Comparison of ENCODE assay signal across 28 cellular contexts in genomic region chr3:151393146-151393831, GRCh38. TPM values are rescaled to one million over a fixed set of nuclear protein-coding genes. Genes with fewer than 3 reads are reported as not detected.
DNase-seq lines count a peak whose midpoint lies in the region; ATAC-seq and TF ChIP-seq lines count a peak whose summit lies in the region.
"Had no signal": no experiment of that assay in that cellular context is flagged by ENCODE, and none has a peak within 500 bp of the region (broad histone marks: within the 10 kb centered on the region; RNA-seq: fewer than 3 reads in every experiment).

No MANE protein-coding gene starts in this region.

- POLR2A ChIA-PET in activated B cell treated with CpG ODN at 0.5 μM for 24 hours (lab: Charles Lee), result interaction anchor here (0.6 to 0.7 kb wide), 2 partner anchors 631 to 803 kb away, joined by 3 to 7 read pairs; no protein-coding TSS in a partner anchor

- no CpG with 5 or more reads among the region's 3 CpGs for WGBS in mesendoderm (ENCODE audit: extremely low coverage, insufficient coverage, low lambda C conversion rate)

- H3K4ac ChIP-seq in mesendoderm (ENCODE audit: low read depth, low read length), result no peak overlapping the region

- H3K18ac ChIP-seq in mesendoderm (ENCODE audit: low read length), result peak overlapping the region; percentile 80

- peaks cover 6% of the 10 kb centered on the region for H3K36me3 Mint-ChIP-seq in IgD-negative memory B cell
- peaks cover 2% of the 10 kb centered on the region for H3K36me3 Mint-ChIP-seq in activated B cell treated with CpG ODN at 0.5 μM for 24 hours (ENCODE audit: low read depth)
- H3K36me3 Mint-ChIP-seq: activated naive CD8-positive, alpha-beta T cell treated with anti-CD3 and anti-CD28 coated beads, Interleukin-2, amount 10 ng/mL, durations not matched to agents 7 days and 5 days had no signal

- H3K79me2 ChIP-seq in mesendoderm (ENCODE audit: control insufficient read depth, insufficient read depth, low read length), result no peaks in the 10 kb centered on the region

- H3K36me3 ChIP-seq in mesendoderm (ENCODE audit: control insufficient read depth, insufficient read depth, low read length) (no peaks in the 10 kb centered on the region), right atrium auricular region (no peaks in the 10 kb centered on the region)
- H3K36me3 ChIP-seq: heart left ventricle, lower lobe of right lung, neutrophil, transverse colon had no signal

- no peaks in the 10 kb centered on the region for H3K27me3 Mint-ChIP-seq in IgD-negative memory B cell
- H3K27me3 Mint-ChIP-seq in activated B cell treated with CpG ODN at 0.5 μM for 24 hours, result no peaks in the 10 kb centered on the region

- no peak overlapping the region for H3K56ac ChIP-seq in mesendoderm (ENCODE audit: low read length)

- no peaks in the 10 kb centered on the region for H3K9me3 ChIP-seq in right atrium auricular region
- H3K9me3 ChIP-seq: Caco-2, heart left ventricle, lower lobe of right lung, neutrophil, psoas muscle, transverse colon had no signal

- peak overlapping the region in 3 of 4 donors; percentile 51 to 79 (median 71) for H3K4me3 Mint-ChIP-seq in IgD-negative memory B cell
- H3K4me3 Mint-ChIP-seq in activated B cell treated with CpG ODN at 0.5 μM for 24 hours, result peak overlapping the region; percentile 0
- H3K4me3 Mint-ChIP-seq: activated naive CD8-positive, alpha-beta T cell treated with anti-CD3 and anti-CD28 coated beads, Interleukin-2, amount 10 ng/mL, durations not matched to agents 7 days and 5 days; activated T-helper 17 cell treated with anti-CD3 and anti-CD28 coated beads, Interleukin-2, amount 50 U/mL, for 72 hours; stimulated activated naive CD8-positive, alpha-beta T cell treated with anti-CD3 and anti-CD28 coated beads, Interleukin-15, amount 100 ng/mL, for 72 hours had no signal

- H3K4me2 ChIP-seq in mesendoderm (ENCODE audit: low read length), result no peak overlapping the region

- H3K27ac ChIP-seq in mesendoderm (ENCODE audit: low read depth, low read length) (no peak overlapping the region), right atrium auricular region (no peak overlapping the region)
- H3K27ac ChIP-seq: heart left ventricle, lower lobe of right lung, neutrophil, psoas muscle, transverse colon had no signal

- intact Hi-C loops in activated B cell treated with CpG ODN at 0.5 μM for 24 hours (cut with micrococcal nuclease), result no loop called here

- TF ChIP-seq CTCF in activated B cell treated with CpG ODN at 0.5 μM for 24 hours (IDR thresholded peaks at IDR 0.05) (no peak), right atrium auricular region (IDR thresholded peaks at IDR 0.05) (no peak)

- H2AK5ac ChIP-seq in mesendoderm (ENCODE audit: low read length), result no peak overlapping the region

- H3K23ac ChIP-seq in mesendoderm (ENCODE audit: low read length), result no peak overlapping the region

- H4K5ac ChIP-seq in mesendoderm (ENCODE audit: low read length), result no peak overlapping the region

- no peaks in the 10 kb centered on the region for H3K27me3 ChIP-seq in mesendoderm (ENCODE audit: insufficient read depth, low read length, poor library complexity)
- no peaks in the 10 kb centered on the region for H3K27me3 ChIP-seq in right atrium auricular region
- H3K27me3 ChIP-seq: heart left ventricle, neutrophil, transverse colon had no signal

- H2BK120ac ChIP-seq in mesendoderm (ENCODE audit: low read depth, low read length), result no peak overlapping the region

- H2BK5ac ChIP-seq in mesendoderm (ENCODE audit: low read length), result no peak overlapping the region

- H3K79me1 ChIP-seq in mesendoderm (ENCODE audit: low read length), result no peaks in the 10 kb centered on the region

- no peaks in the 10 kb centered on the region for H3K9me3 Mint-ChIP-seq in IgD-negative memory B cell
- no peaks in the 10 kb centered on the region for H3K9me3 Mint-ChIP-seq in activated B cell treated with CpG ODN at 0.5 μM for 24 hours
- H3K9me3 Mint-ChIP-seq: activated naive CD8-positive, alpha-beta T cell treated with anti-CD3 and anti-CD28 coated beads, Interleukin-2, amount 10 ng/mL, durations not matched to agents 7 days and 5 days; activated T-helper 17 cell treated with anti-CD3 and anti-CD28 coated beads, Interleukin-2, amount 50 U/mL, for 72 hours; stimulated activated naive CD8-positive, alpha-beta T cell treated with anti-CD3 and anti-CD28 coated beads, Interleukin-15, amount 100 ng/mL, for 72 hours had no signal

- CTCF ChIA-PET in activated B cell treated with CpG ODN at 0.5 μM for 24 hours (lab: Charles Lee), result interaction anchor here (1.0 kb wide), 1 partner anchor 66 kb away, joined by 3 read pairs; no protein-coding TSS in a partner anchor

- peak overlapping the region in 1 of 3 donors; percentile 81 for H3K27ac Mint-ChIP-seq in IgD-negative memory B cell
- peak overlapping the region; percentile 33 for H3K27ac Mint-ChIP-seq in activated B cell treated with CpG ODN at 0.5 μM for 24 hours
- H3K27ac Mint-ChIP-seq: activated naive CD8-positive, alpha-beta T cell treated with anti-CD3 and anti-CD28 coated beads, Interleukin-2, amount 10 ng/mL, durations not matched to agents 7 days and 5 days; activated T-helper 17 cell treated with anti-CD3 and anti-CD28 coated beads, Interleukin-2, amount 50 U/mL, for 72 hours; stimulated activated naive CD8-positive, alpha-beta T cell treated with anti-CD3 and anti-CD28 coated beads, Interleukin-15, amount 100 ng/mL, for 72 hours had no signal

- no peak for ATAC-seq in activated B cell treated with CpG ODN at 0.5 μM for 24 hours (ENCODE audit: low read depth)
- ATAC-seq: activated T-helper 17 cell treated with anti-CD3 and anti-CD28 coated beads, Interleukin-2, amount 50 U/mL, for 72 hours; heart left ventricle; lower lobe of right lung; Panc1; psoas muscle; stimulated activated naive CD8-positive, alpha-beta T cell treated with anti-CD3 and anti-CD28 coated beads, Interleukin-15, amount 100 ng/mL, for 72 hours had no signal

- no peak overlapping the region for H3K9ac ChIP-seq in mesendoderm (ENCODE audit: low read length)

- H3K4me1 Mint-ChIP-seq in IgD-negative memory B cell, result peaks cover 39 to 58% (median 47%) of the 10 kb centered on the region in 3 donors
- peaks cover 63% of the 10 kb centered on the region for H3K4me1 Mint-ChIP-seq in activated B cell treated with CpG ODN at 0.5 μM for 24 hours
- H3K4me1 Mint-ChIP-seq: activated naive CD8-positive, alpha-beta T cell treated with anti-CD3 and anti-CD28 coated beads, Interleukin-2, amount 10 ng/mL, durations not matched to agents 7 days and 5 days; activated T-helper 17 cell treated with anti-CD3 and anti-CD28 coated beads, Interleukin-2, amount 50 U/mL, for 72 hours; stimulated activated naive CD8-positive, alpha-beta T cell treated with anti-CD3 and anti-CD28 coated beads, Interleukin-15, amount 100 ng/mL, for 72 hours had no signal

- no peak overlapping the region for H2BK15ac ChIP-seq in mesendoderm (replicated peaks; ENCODE audit: low read depth)

- H3K4me1 ChIP-seq in mesendoderm (ENCODE audit: control insufficient read depth, low read depth, low read length), result no peaks in the 10 kb centered on the region
- no peaks in the 10 kb centered on the region for H3K4me1 ChIP-seq in right atrium auricular region
- H3K4me1 ChIP-seq: Caco-2, lower lobe of right lung, psoas muscle, transverse colon had no signal

- no peak overlapping the region for H3K4me3 ChIP-seq in mesendoderm (ENCODE audit: low read length)
- H3K4me3 ChIP-seq in right atrium auricular region, result no peak overlapping the region
- H3K4me3 ChIP-seq: heart left ventricle, lower lobe of right lung, psoas muscle, skin epidermis, transverse colon had no signal

- peak; percentile 26 for DNase-seq in EH (ENCODE audit: low read depth)
- DNase-seq in activated B cell treated with CpG ODN at 0.5 μM for 24 hours, result no peak
- peak; percentile 79 for DNase-seq in mesendoderm
- DNase-seq in right atrium auricular region (ENCODE audit: low spot score), result no peak
- no peak for DNase-seq in retina
- DNase-seq in AG20443 (ENCODE audit: low spot score), result no peak
- DNase-seq: activated CD4-positive, alpha-beta T cell treated with anti-CD3 and anti-CD28 coated beads for 1 hour; activated naive CD8-positive, alpha-beta T cell treated with anti-CD3 and anti-CD28 coated beads, Interleukin-2, amount 10 ng/mL, durations not matched to agents 7 days and 5 days; AML-193; Caco-2; DND-41; HCEC 1CT; heart left ventricle; lower lobe of right lung; MM.1S; NCI-H187 treated with DMSO at 0.1 percent for 48 hours; NCI-H226; NCI-H82; psoas muscle; stimulated activated CD4-positive, alpha-beta T cell treated with anti-CD3 and anti-CD28 coated beads, Interleukin-2, amount 100 ng/mL, for 48 hours; stimulated activated naive CD8-positive, alpha-beta T cell treated with anti-CD3 and anti-CD28 coated beads, Interleukin-15, amount 100 ng/mL, for 72 hours; transverse colon had no signal

- H4K8ac ChIP-seq in mesendoderm (ENCODE audit: low read depth, low read length), result no peak overlapping the region

RNA-seq across cellular contexts. Expression of gene P2RY12, which starts 8.7 kb away (rescaled TPM):
- 1.7 TPM for polyA plus RNA-seq in IgD-negative memory B cell
- total RNA-seq in activated B cell treated with CpG ODN at 0.5 μM for 24 hours (0.58 and 0.64 TPM in 2 replicates), right atrium auricular region (1 to 10 TPM; 1.4 to 1.5 TPM)
- not detected for polyA plus RNA-seq in mesendoderm (2013, experiment 1 of 2)
- polyA plus RNA-seq in mesendoderm (2013, experiment 2 of 2), result not detected
- total RNA-seq: activated naive CD8-positive, alpha-beta T cell treated with anti-CD3 and anti-CD28 coated beads, Interleukin-2, amount 10 ng/mL, durations not matched to agents 7 days and 5 days; activated T-helper 17 cell treated with anti-CD3 and anti-CD28 coated beads, Interleukin-2, amount 50 U/mL, for 72 hours; Caco-2 had no signal
- polyA plus RNA-seq: keratinocyte had no signal

Comparison
In these comparisons a context has a peak if more than half of its experiments do, and no peak if none do; other contexts are left out.
1. DNase-seq: peak in EH (single experiment) and mesendoderm (single experiment); none in activated B cell treated with CpG ODN at 0.5 μM for 24 hours (single experiment), right atrium auricular region (single experiment), retina (single experiment) and AG20443 (single experiment).